25 cellular contexts compared by ENCODE assay signal in the genomic region with DNA sequence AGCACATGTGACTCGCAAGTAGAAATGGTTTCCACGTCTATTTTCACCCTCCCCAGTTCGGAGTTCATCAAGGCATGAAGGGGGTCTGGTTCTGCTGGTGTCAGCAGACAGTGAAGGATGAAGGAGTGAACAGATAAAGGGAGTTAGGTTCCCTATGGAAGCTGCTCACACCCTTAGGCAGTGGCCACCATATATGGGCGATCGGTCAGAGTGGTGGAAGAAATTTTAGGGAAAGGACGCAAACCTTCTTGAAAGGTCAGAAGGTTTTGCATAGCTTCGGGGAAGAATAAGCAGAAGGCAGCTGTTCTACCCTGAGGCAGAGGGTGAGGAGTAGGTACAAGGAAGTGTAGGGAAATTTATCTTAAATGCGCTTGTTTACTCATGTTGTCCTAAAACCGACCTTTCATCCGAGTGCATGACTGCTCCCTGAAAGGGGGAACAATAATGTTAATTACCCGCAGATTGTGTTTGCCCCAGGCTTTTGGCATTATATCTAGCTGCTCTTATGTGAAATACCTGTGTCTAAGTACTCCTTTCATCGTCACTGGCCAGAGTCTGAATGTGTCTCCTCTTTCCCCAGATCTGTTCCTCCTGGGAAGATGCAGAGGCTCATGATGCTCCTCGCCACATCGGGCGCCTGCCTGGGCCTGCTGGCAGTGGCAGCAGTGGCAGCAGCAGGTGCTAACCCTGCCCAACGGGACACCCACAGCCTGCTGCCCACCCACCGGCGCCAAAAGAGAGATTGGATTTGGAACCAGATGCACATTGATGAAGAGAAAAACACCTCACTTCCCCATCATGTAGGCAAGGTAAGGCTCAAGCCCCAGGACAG. TPM values are rescaled to one million over a fixed set of nuclear protein-coding genes. Genes with fewer than 3 reads are reported as not detected.
A peak's percentile ranks its signal among the peaks of the same experiment; 100 is the strongest.
DNase-seq lines count a peak whose midpoint lies in the region; ATAC-seq and TF ChIP-seq lines count a peak whose summit lies in the region.
"Had no signal": no experiment of that assay in that cellular context is flagged by ENCODE, and none has a peak within 500 bp of the region (broad histone marks: within the 10 kb centered on the region; RNA-seq: fewer than 3 reads in every experiment).

No MANE protein-coding gene starts in this region.

- CTCF ChIA-PET in CD8-positive, alpha-beta T cell (lab: Charles Lee): interaction anchor here (0.6 to 0.9 kb wide), 2 partner anchors 22 to 108 kb away, joined by 3 read pairs; no protein-coding TSS in a partner anchor

- no peak for ATAC-seq in CD8-positive, alpha-beta T cell
- no peak for ATAC-seq in GM21786 (IDR thresholded peaks at IDR 0.05; ENCODE audit: unreplicated experiment)
- ATAC-seq: activated CD8-positive, alpha-beta T cell treated with anti-CD3 and anti-CD28 coated beads, Interleukin-2, amount 10 ng/mL, durations not matched to agents 7 days and 5 days; GM12878 had no signal

- no peak for DNase-seq in CD8-positive, alpha-beta T cell
- peak; percentile 12 for DNase-seq in DMS153 treated with DMSO at 0.1 percent for 48 hours (lab: John Stamatoyannopoulos, UW; ENCODE audit: unreplicated experiment)
- DNase-seq in endothelial cell (ENCODE audit: low spot score): no peak
- DNase-seq in posterior vena cava (ENCODE audit: low spot score): peak; percentile 28
- no peak for DNase-seq in erythroblast (lab: John Stamatoyannopoulos, UW)
- no peak for DNase-seq in NCI-H510A (lab: John Stamatoyannopoulos, UW)
- DNase-seq: activated CD8-positive, alpha-beta T cell treated with anti-CD3 and anti-CD28 coated beads, Interleukin-2, amount 10 ng/mL, durations not matched to agents 7 days and 5 days; activated gamma-delta T cell; caudate nucleus; COR-L47; cortex of kidney; esophagus squamous epithelium; foreskin melanocyte; Karpas-422; NCI-H187 treated with DMSO at 0.1 percent for 48 hours; NCI-H526; Peyer's patch had no signal

- no peak for TF ChIP-seq CTCF in CD8-positive, alpha-beta T cell (IDR thresholded peaks at IDR 0.05)
- TF ChIP-seq CTCF in endothelial cell (IDR thresholded peaks at IDR 0.05; ENCODE audit: unreplicated experiment): no peak

- intact Hi-C loops in CD8-positive, alpha-beta T cell (cut with DNase I, micrococcal nuclease): no loop called here
- intact Hi-C loops in posterior vena cava (cut with DNase I): no loop called here

- H3K9me3 Mint-ChIP-seq in CD8-positive, alpha-beta T cell: peaks cover 3% of the 10 kb centered on the region
- no peaks in the 10 kb centered on the region for H3K9me3 Mint-ChIP-seq in endothelial cell (ENCODE audit: unreplicated experiment)

- peak overlapping the region; percentile 56 for H3K27ac Mint-ChIP-seq in CD8-positive, alpha-beta T cell
- H3K27ac Mint-ChIP-seq in endothelial cell (ENCODE audit: unreplicated experiment): peak overlapping the region; percentile 79
- H3K27ac Mint-ChIP-seq: activated CD8-positive, alpha-beta T cell treated with anti-CD3 and anti-CD28 coated beads, Interleukin-2, amount 10 ng/mL, durations not matched to agents 7 days and 5 days had no signal

- no peaks in the 10 kb centered on the region for H3K4me1 ChIP-seq in CD8-positive, alpha-beta T cell (ENCODE audit: insufficient read depth, low read length)
- H3K4me1 ChIP-seq: BLaER1, Peyer's patch had no signal

- no peak overlapping the region for H3K4me3 ChIP-seq in CD8-positive, alpha-beta T cell (ENCODE audit: low read depth, low read length)
- H3K4me3 ChIP-seq: BLaER1, esophagus squamous epithelium, GM12878, hepatocyte, Peyer's patch, tibial nerve had no signal

- H3K36me3 Mint-ChIP-seq in CD8-positive, alpha-beta T cell: no peaks in the 10 kb centered on the region
- H3K36me3 Mint-ChIP-seq in endothelial cell (ENCODE audit: low read depth, unreplicated experiment): peaks cover 61% of the 10 kb centered on the region

- no peak overlapping the region for H3K27ac ChIP-seq in CD8-positive, alpha-beta T cell (ENCODE audit: low read depth, low read length)
- H3K27ac ChIP-seq: BLaER1, esophagus squamous epithelium, hepatocyte, Peyer's patch had no signal

- no peaks in the 10 kb centered on the region for H3K27me3 Mint-ChIP-seq in CD8-positive, alpha-beta T cell (ENCODE audit: low read depth)
- H3K27me3 Mint-ChIP-seq in endothelial cell (ENCODE audit: unreplicated experiment): peaks cover 36% of the 10 kb centered on the region

- no peaks in the 10 kb centered on the region for H3K27me3 ChIP-seq in CD8-positive, alpha-beta T cell (ENCODE audit: insufficient read depth, low read length)
- H3K27me3 ChIP-seq: BLaER1, esophagus squamous epithelium, hepatocyte, Peyer's patch, tibial nerve had no signal

- no peak for TF ChIP-seq POLR2A in erythroblast (IDR thresholded peaks at IDR 0.05; ENCODE audit: low read length)

- H3K4me3 Mint-ChIP-seq in CD8-positive, alpha-beta T cell: no peak overlapping the region
- H3K4me3 Mint-ChIP-seq in endothelial cell (ENCODE audit: unreplicated experiment): peak overlapping the region; percentile 82
- H3K4me3 Mint-ChIP-seq: activated CD8-positive, alpha-beta T cell treated with anti-CD3 and anti-CD28 coated beads, Interleukin-2, amount 10 ng/mL, durations not matched to agents 7 days and 5 days; nephron had no signal

- no peaks in the 10 kb centered on the region for H3K9me3 ChIP-seq in CD8-positive, alpha-beta T cell (ENCODE audit: low read length)
- H3K9me3 ChIP-seq: BLaER1, esophagus squamous epithelium, Peyer's patch, tibial nerve had no signal

- POLR2A ChIA-PET in CD8-positive, alpha-beta T cell (lab: Charles Lee): no interaction called here

- H3K4me1 Mint-ChIP-seq in CD8-positive, alpha-beta T cell (ENCODE audit: low read depth): no peaks in the 10 kb centered on the region
- H3K4me1 Mint-ChIP-seq in endothelial cell (ENCODE audit: unreplicated experiment): peaks cover 82% of the 10 kb centered on the region

- no peaks in the 10 kb centered on the region for H3K36me3 ChIP-seq in CD8-positive, alpha-beta T cell (ENCODE audit: insufficient read depth, low read length)
- H3K36me3 ChIP-seq: BLaER1, esophagus squamous epithelium, Peyer's patch, tibial nerve had no signal

RNA-seq across cellular contexts. Expression of a gene that starts 12.5 kb away (rescaled TPM):
- not detected for total RNA-seq in CD8-positive, alpha-beta T cell
- 1,308 TPM for total RNA-seq in endothelial cell (ENCODE audit: unreplicated experiment)
- total RNA-seq in posterior vena cava: 10 to 100 TPM; 43.1 to 50.2 TPM
- total RNA-seq: activated CD8-positive, alpha-beta T cell treated with anti-CD3 and anti-CD28 coated beads, Interleukin-2, amount 10 ng/mL, durations not matched to agents 7 days and 5 days; GM12878; osteocyte; T-helper 1 cell treated with Interleukin-12 subunit alpha and Interleukin-12 subunit beta and Interleukin-4 antibody, amounts not matched to agents 30 ng/mL and 1 ng/mL, for 36 hours had no signal

RNA-seq across cellular contexts. Expression of a gene that starts 48.1 kb away (rescaled TPM):
- total RNA-seq in CD8-positive, alpha-beta T cell: not detected
- 0.49 TPM for total RNA-seq in endothelial cell (ENCODE audit: unreplicated experiment)
- under 1 TPM; 0.42 to 0.48 TPM for total RNA-seq in posterior vena cava
- total RNA-seq: activated CD8-positive, alpha-beta T cell treated with anti-CD3 and anti-CD28 coated beads, Interleukin-2, amount 10 ng/mL, durations not matched to agents 7 days and 5 days; GM12878; Peyer's patch; T-helper 1 cell treated with Interleukin-12 subunit alpha and Interleukin-12 subunit beta and Interleukin-4 antibody, amounts not matched to agents 30 ng/mL and 1 ng/mL, for 36 hours had no signal

Comparison
In these comparisons a context has a peak if more than half of its experiments do, and no peak if none do; other contexts are left out.
1. DNase-seq: peak in DMS153 treated with DMSO at 0.1 percent for 48 hours (single experiment) and posterior vena cava (single experiment); none in CD8-positive, alpha-beta T cell (0 of 7), endothelial cell (single experiment), erythroblast (0 of 2) and NCI-H510A (single experiment).
2. RNA of a gene that starts 12.5 kb away (total RNA-seq): 1,308 TPM in endothelial cell (single experiment) and 43.1 to 50.2 TPM in posterior vena cava; not detected in CD8-positive, alpha-beta T cell; every median in the first group is over 10 times any median in the second.